18 cellular contexts compared by ENCODE assay signal in genomic region chr18:27780061-27780740, GRCh38.
DNase-seq lines count a peak whose midpoint lies in the region; ATAC-seq and TF ChIP-seq lines count a peak whose summit lies in the region.
"Had no signal": no experiment of that assay in that cellular context is flagged by ENCODE, and none has a peak within 500 bp of the region (broad histone marks: within the 10 kb centered on the region; RNA-seq: fewer than 3 reads in every experiment).

No MANE protein-coding gene starts in this region.

- no peak overlapping the region for H2AFZ ChIP-seq in osteoblast (ENCODE audit: low read length)
- H2AFZ ChIP-seq: GM23338, PC-9 had no signal

- H3K4me3 ChIP-seq in astrocyte of the spinal cord (ENCODE audit: low read depth, low read length) (no peak overlapping the region), osteoblast (ENCODE audit: insufficient read depth, low read length) (peak overlapping the region; percentile 4)
- H3K4me3 ChIP-seq: A549, GM23338, MG63, PC-9 had no signal

- no peaks in the 10 kb centered on the region for H4K20me1 ChIP-seq in osteoblast (ENCODE audit: insufficient read depth, low read length)

- H3K79me2 ChIP-seq in osteoblast (ENCODE audit: insufficient read depth, low read length), result no peaks in the 10 kb centered on the region

- no peak overlapping the region for H3K4me3 Mint-ChIP-seq in MCF 10A (ENCODE audit: unreplicated experiment)
- H3K4me3 Mint-ChIP-seq: GM23338 had no signal

- no peaks in the 10 kb centered on the region for H3K36me3 Mint-ChIP-seq in MCF 10A (ENCODE audit: insufficient read depth, unreplicated experiment)

- TF ChIP-seq CTCF in astrocyte of the spinal cord (IDR thresholded peaks at IDR 0.05; ENCODE audit: low read depth, low read length) (no peak), osteoblast (IDR thresholded peaks at IDR 0.05; ENCODE audit: extremely low read depth, low read depth, low read length) (no peak), MCF 10A (IDR thresholded peaks at IDR 0.05; ENCODE audit: unreplicated experiment) (no peak)

- CTCF ChIA-PET in MCF 10A (lab: Yijun Ruan, JAX), result interaction anchor here (0.5 to 2.2 kb wide), 6 partner anchors 18 to 1396 kb away, joined by 3 to 8 read pairs (median 3); partner anchors contain the start of gene CDH2

- POLR2A ChIA-PET in MCF 10A (lab: Yijun Ruan, JAX), result no interaction called here

- no peak for ATAC-seq in HG03039 (IDR thresholded peaks at IDR 0.05; ENCODE audit: unreplicated experiment)
- ATAC-seq: A549, GM23338 had no signal

- peak overlapping the region; percentile 34 for H3K4me2 ChIP-seq in osteoblast (ENCODE audit: insufficient read depth, low read length)
- H3K4me2 ChIP-seq: A549, GM23338, KMS-11, PC-9 had no signal

- H3K9me3 ChIP-seq in osteoblast (ENCODE audit: low read depth, low read length), result no peaks in the 10 kb centered on the region
- H3K9me3 ChIP-seq: A549, MG63 had no signal

- in situ Hi-C loops in astrocyte of the spinal cord (cut with HindIII; ENCODE audit: low sequenced_read_pairs), result no loop called here

- intact Hi-C loops in MCF 10A (cut with micrococcal nuclease), result no loop called here

- no peaks in the 10 kb centered on the region for H3K9me3 Mint-ChIP-seq in MCF 10A (ENCODE audit: unreplicated experiment)
- H3K9me3 Mint-ChIP-seq: GM23338 had no signal

- no peaks in the 10 kb centered on the region for H3K4me1 Mint-ChIP-seq in MCF 10A (ENCODE audit: insufficient read depth, unreplicated experiment)

- peak overlapping the region; percentile 66 for H3K27ac ChIP-seq in osteoblast (ENCODE audit: low read depth, low read length)
- H3K27ac ChIP-seq: A549, C4-2B, KMS-11, PC-9 had no signal

- peaks cover 7% of the 10 kb centered on the region for H3K4me1 ChIP-seq in osteoblast (ENCODE audit: insufficient read depth, low read length)
- H3K4me1 ChIP-seq: A549 had no signal

- no peaks in the 10 kb centered on the region for H3K27me3 ChIP-seq in osteoblast (ENCODE audit: insufficient read depth, low read length)
- H3K27me3 ChIP-seq: MG63 had no signal

- no TSS peak for BruUV-seq in MCF 10A (replicated peaks; lab: Mats Ljungman, UMichigan)

- H3K27ac Mint-ChIP-seq in MCF 10A (ENCODE audit: low read depth, unreplicated experiment), result no peak overlapping the region
- H3K27ac Mint-ChIP-seq: GM23338 had no signal

- DNase-seq in EH (ENCODE audit: low read depth) (peak; percentile 16), HS-5 (ENCODE audit: low read depth) (peak; percentile 35), astrocyte of the spinal cord (ENCODE audit: low read depth, low spot score) (peak; percentile 38), osteoblast (ENCODE audit: insufficient read length, low spot score, missing footprints) (peak; percentile 57), MCF 10A (ENCODE audit: unreplicated experiment) (no peak), NCI-H69 (lab: John Stamatoyannopoulos, UW) (no peak), GM03348 (ENCODE audit: low spot score) (no peak)
- DNase-seq: DMS 273 treated with DMSO at 0.1 percent for 48 hours, MG63, NCI-H1092, NCI-H146, NCI-H2107, PC-9 had no signal

- no peaks in the 10 kb centered on the region for H3K27me3 Mint-ChIP-seq in MCF 10A (ENCODE audit: insufficient read depth, unreplicated experiment)

- H3K36me3 ChIP-seq in osteoblast (ENCODE audit: insufficient read depth, low read length), result no peaks in the 10 kb centered on the region
- H3K36me3 ChIP-seq: MG63 had no signal

Comparison
In these comparisons a context has a peak if more than half of its experiments do, and no peak if none do; other contexts are left out.
1. DNase-seq: peak in EH (single experiment), HS-5 (single experiment), astrocyte of the spinal cord (single experiment) and osteoblast (single experiment); none in MCF 10A (single experiment), NCI-H69 (single experiment) and GM03348 (single experiment).